Comparison of ENCODE assay signal across 8 cellular contexts in genomic region chr19:18464646-18465045, GRCh38. TPM values are rescaled to one million over a fixed set of nuclear protein-coding genes. Genes with fewer than 3 reads are reported as not detected.
DNase-seq lines count a peak whose midpoint lies in the region; ATAC-seq and TF ChIP-seq lines count a peak whose summit lies in the region.

No MANE protein-coding gene starts in this region.

- TF ChIP-seq CTCF in thyroid gland (IDR thresholded peaks at IDR 0.05), result peak in 1 of 6 experiments; percentile 15

- peak in 1 of 2 donors; percentile 5 for TF ChIP-seq POLR2A in thyroid gland (IDR thresholded peaks at IDR 0.05)

- intact Hi-C loops in thyroid gland (cut with DNase I), result loop anchor here (10.0 kb wide), 1 partner anchor 50 kb away; no protein-coding TSS in a partner anchor

- no peaks in the 10 kb centered on the region for H3K9me3 ChIP-seq in thyroid gland

- DNase-seq in DMS53 (lab: John Stamatoyannopoulos, UW) (peak; percentile 55), DMS53 treated with DMSO at 0.1 percent for 48 hours (lab: John Stamatoyannopoulos, UW; ENCODE audit: unreplicated experiment) (no peak), astrocyte of the hippocampus (ENCODE audit: low read depth, low spot score) (peak; percentile 91), left kidney (ENCODE audit: low read depth, low spot score) (peak; percentile 32), thyroid gland (peak; percentile 93 to 94), HUDEP-2 (lab: John Stamatoyannopoulos, UW; ENCODE audit: unreplicated experiment in 76 of 76) (no peak)

- H3K4me1 ChIP-seq in thyroid gland, result peaks cover 16 to 51% of the 10 kb centered on the region in 2 donors

- H3K4me3 ChIP-seq in thyroid gland (replicated peaks in 1 of 3), result no peak overlapping the region

- H3K36me3 ChIP-seq in thyroid gland, result peaks cover 15 to 16% of the 10 kb centered on the region in 2 donors

- ATAC-seq in GM21423 (IDR thresholded peaks at IDR 0.05; ENCODE audit: unreplicated experiment) (no peak), HG02852 (IDR thresholded peaks at IDR 0.05; ENCODE audit: unreplicated experiment) (no peak)

- 8 to 9% methylated on average over 8 of the region's 8 CpGs for WGBS in thyroid gland, 2 donors

- peak overlapping the region; percentile 7 to 79 (median 77) for H3K27ac ChIP-seq in thyroid gland

- H3K27me3 ChIP-seq in thyroid gland, result no peaks in the 10 kb centered on the region

RNA-seq across cellular contexts. Expression of gene ISYNA1, which starts 26.7 kb away (rescaled TPM):
- total RNA-seq in thyroid gland, result 10 to 100 TPM; 12.7 to 24.2 (median 22.9) TPM

RNA-seq across cellular contexts. Expression of gene SSBP4, which starts 45.4 kb away (rescaled TPM):
- 10 to 100 TPM; 40.5 to 75.6 (median 56.1) TPM for total RNA-seq in thyroid gland

RNA-seq across cellular contexts. Expression of gene ELL, which starts 57.2 kb away (rescaled TPM):
- 10 to 100 TPM; 10.8 to 31.0 (median 11.5) TPM for total RNA-seq in thyroid gland

Comparison
In these comparisons a context has a peak if more than half of its experiments do, and no peak if none do; other contexts are left out.
1. DNase-seq: peak in DMS53 (single experiment), astrocyte of the hippocampus (single experiment), left kidney (single experiment) and thyroid gland (2 of 2); none in DMS53 treated with DMSO at 0.1 percent for 48 hours (single experiment) and HUDEP-2 (0 of 76).